In the genomic region with DNA sequence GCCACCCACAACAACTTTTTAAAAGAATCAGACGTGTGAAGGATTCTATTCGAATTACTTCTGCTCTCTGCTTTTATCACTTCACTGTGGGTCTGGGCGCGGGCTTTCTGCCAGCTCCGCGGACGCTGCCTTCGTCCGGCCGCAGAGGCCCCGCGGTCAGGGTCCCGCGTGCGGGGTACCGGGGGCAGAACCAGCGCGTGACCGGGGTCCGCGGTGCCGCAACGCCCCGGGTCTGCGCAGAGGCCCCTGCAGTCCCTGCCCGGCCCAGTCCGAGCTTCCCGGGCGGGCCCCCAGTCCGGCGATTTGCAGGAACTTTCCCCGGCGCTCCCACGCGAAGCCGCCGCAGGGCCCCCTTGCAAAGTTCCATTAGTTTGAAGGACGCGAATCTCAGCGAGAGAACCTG, we compare ENCODE assay signal across 12 cellular contexts. TPM values are rescaled to one million over a fixed set of nuclear protein-coding genes. Genes with fewer than 3 reads are reported as not detected.
A peak's percentile ranks its signal among the peaks of the same experiment; 100 is the strongest.
DNase-seq lines count a peak whose midpoint lies in the region; FAIRE-seq and TF ChIP-seq lines count a peak whose summit lies in the region.
"Had no signal": no experiment of that assay in that cellular context is flagged by ENCODE, and none has a peak within 500 bp of the region (broad histone marks: within the 10 kb centered on the region; RNA-seq: fewer than 3 reads in every experiment).

No MANE protein-coding gene starts in this region.

- TF ChIP-seq CTCF in endodermal cell (conservative IDR thresholded peaks at IDR 0.05) (no peak), mesothelial cell of epicardium (IDR thresholded peaks at IDR 0.05; ENCODE audit: unreplicated experiment) (no peak), type B pancreatic cell (conservative IDR thresholded peaks at IDR 0.05) (no peak), D721Med (IDR thresholded peaks at IDR 0.05; ENCODE audit: insufficient read depth, missing control alignments) (no peak)

- DNase-seq in activated T-cell treated with anti-CD3 and anti-CD28 coated beads, Interleukin-2, amount 50 U/mL, for 24 hours = no peak
- DNase-seq in activated T-cell treated with anti-CD3 and anti-CD28 coated beads for 4 hours (no peak), endodermal cell (no peak), mesothelial cell of epicardium (ENCODE audit: low spot score in 2 of 2, unreplicated experiment in 2 of 2) (no peak), type B pancreatic cell (ENCODE audit: extremely low spot score, unreplicated experiment) (no peak), kidney tubule cell (ENCODE audit: low spot score) (no peak), NOMO-1 treated with dmso at 0.1 percent for 144 hours (lab: John Stamatoyannopoulos, UW; ENCODE audit: unreplicated experiment) (no peak), D721Med (ENCODE audit: insufficient read length, low spot score) (no peak)
- DNase-seq: stimulated activated naive CD4-positive, alpha-beta T cell treated with Interleukin-2 at 50 U/mL for 16 hours had no signal

- peaks cover 15% of the 10 kb centered on the region for H3K4me1 Mint-ChIP-seq in activated T-cell treated with anti-CD3 and anti-CD28 coated beads, Interleukin-2, amount 50 U/mL, for 24 hours (ENCODE audit: low read depth)
- H3K4me1 Mint-ChIP-seq in endodermal cell (peaks cover 15% of the 10 kb centered on the region), mesothelial cell of epicardium (peaks cover 12% of the 10 kb centered on the region), type B pancreatic cell (ENCODE audit: unreplicated experiment) (peaks cover 5% of the 10 kb centered on the region)

- H3K4me3 ChIP-seq in endodermal cell (ENCODE audit: low read length) = peak overlapping the region; percentile 69
- H3K4me3 ChIP-seq: BLaER1 treated with 17β-estradiol and CSF1 and Interleukin-3, amounts not matched to agents 10 nM and 100 nM had no signal

- H3K9me3 ChIP-seq in endodermal cell (ENCODE audit: control insufficient read depth, low read length) = no peaks in the 10 kb centered on the region

- no peaks in the 10 kb centered on the region for H3K36me3 Mint-ChIP-seq in activated T-cell treated with anti-CD3 and anti-CD28 coated beads, Interleukin-2, amount 50 U/mL, for 24 hours (ENCODE audit: low read depth)
- H3K36me3 Mint-ChIP-seq in endodermal cell (ENCODE audit: low read depth) = no peaks in the 10 kb centered on the region
- no peaks in the 10 kb centered on the region for H3K36me3 Mint-ChIP-seq in mesothelial cell of epicardium
- H3K36me3 Mint-ChIP-seq in type B pancreatic cell = no peaks in the 10 kb centered on the region

- no peaks in the 10 kb centered on the region for H3K36me3 ChIP-seq in endodermal cell (ENCODE audit: control insufficient read depth, insufficient read depth, low read length)
- H3K36me3 ChIP-seq: BLaER1 treated with 17β-estradiol and CSF1 and Interleukin-3, amounts not matched to agents 10 nM and 100 nM had no signal

- no peak overlapping the region for H3K9ac ChIP-seq in endodermal cell (ENCODE audit: extremely low read depth, low read length, poor library complexity, severe bottlenecking)
- H3K9ac ChIP-seq: BLaER1 treated with 17β-estradiol and CSF1 and Interleukin-3, amounts not matched to agents 10 nM and 100 nM; KMS-11 had no signal

- no peak for FAIRE-seq in D721Med (lab: Jason Lieb, UNC)
- FAIRE-seq: GM19239 had no signal

- no peaks in the 10 kb centered on the region for H3K9me3 Mint-ChIP-seq in activated T-cell treated with anti-CD3 and anti-CD28 coated beads, Interleukin-2, amount 50 U/mL, for 24 hours
- H3K9me3 Mint-ChIP-seq in endodermal cell = no peaks in the 10 kb centered on the region
- H3K9me3 Mint-ChIP-seq in mesothelial cell of epicardium = no peaks in the 10 kb centered on the region
- H3K9me3 Mint-ChIP-seq in type B pancreatic cell = no peaks in the 10 kb centered on the region

- H3K27ac ChIP-seq in endodermal cell (ENCODE audit: low read depth, low read length) = no peak overlapping the region
- H3K27ac ChIP-seq: BLaER1 treated with 17β-estradiol and CSF1 and Interleukin-3, amounts not matched to agents 10 nM and 100 nM; KMS-11 had no signal

- H3K27ac Mint-ChIP-seq in activated T-cell treated with anti-CD3 and anti-CD28 coated beads, Interleukin-2, amount 50 U/mL, for 24 hours = no peak overlapping the region
- H3K27ac Mint-ChIP-seq in endodermal cell = no peak overlapping the region
- H3K27ac Mint-ChIP-seq in mesothelial cell of epicardium = no peak overlapping the region
- H3K27ac Mint-ChIP-seq in type B pancreatic cell = no peak overlapping the region

- peaks cover 79% of the 10 kb centered on the region for H3K27me3 Mint-ChIP-seq in activated T-cell treated with anti-CD3 and anti-CD28 coated beads, Interleukin-2, amount 50 U/mL, for 24 hours
- peaks cover 77% of the 10 kb centered on the region for H3K27me3 Mint-ChIP-seq in endodermal cell (ENCODE audit: insufficient read depth)
- peaks cover 69% of the 10 kb centered on the region for H3K27me3 Mint-ChIP-seq in mesothelial cell of epicardium (ENCODE audit: low read depth)
- peaks cover 74% of the 10 kb centered on the region for H3K27me3 Mint-ChIP-seq in type B pancreatic cell

- no peaks in the 10 kb centered on the region for H3K4me1 ChIP-seq in endodermal cell (ENCODE audit: control insufficient read depth, insufficient read depth, low read length)

- H3K27me3 ChIP-seq in endodermal cell (ENCODE audit: control insufficient read depth, insufficient read depth, low read length, poor library complexity, severe bottlenecking) = peaks cover 87% of the 10 kb centered on the region
- H3K27me3 ChIP-seq: BLaER1 treated with 17β-estradiol and CSF1 and Interleukin-3, amounts not matched to agents 10 nM and 100 nM had no signal

- WGBS in endodermal cell (ENCODE audit: insufficient coverage in 1 of 2, insufficient read length in 1 of 2), 2 experiments = 3 to 6% methylated on average over 13 to 40 of the region's 40 CpGs

- H3K4me3 Mint-ChIP-seq in activated T-cell treated with anti-CD3 and anti-CD28 coated beads, Interleukin-2, amount 50 U/mL, for 24 hours = peak overlapping the region; percentile 34
- H3K4me3 Mint-ChIP-seq in endodermal cell (peak overlapping the region; percentile 55), mesothelial cell of epicardium (peak overlapping the region; percentile 55), type B pancreatic cell (peak overlapping the region; percentile 67)

RNA-seq across cellular contexts. Expression of gene HTRA1, which starts 0.5 kb away (rescaled TPM):
- 1 to 10 TPM; 1.7 to 3.1 TPM for total RNA-seq in endodermal cell
- 39.5 TPM for polyA plus RNA-seq in endodermal cell (2013, experiment 1 of 2)
- polyA plus RNA-seq in endodermal cell (2013, experiment 2 of 2) = 37.5 TPM
- total RNA-seq in mesothelial cell of epicardium = 12.2 to 13.1 TPM (median 12.5 TPM) in 3 replicates
- 12.9 and 32.6 TPM in 2 replicates for total RNA-seq in type B pancreatic cell (ENCODE audit: low replicate concordance)

RNA-seq across cellular contexts. Expression of gene ARMS2, which starts 6.4 kb away (rescaled TPM):
- total RNA-seq in endodermal cell (not detected), mesothelial cell of epicardium (not detected in 3 replicates), type B pancreatic cell (ENCODE audit: low replicate concordance) (not detected in 2 replicates)
- not detected for polyA plus RNA-seq in endodermal cell (2013, experiment 1 of 2)
- polyA plus RNA-seq in endodermal cell (2013, experiment 2 of 2) = not detected
